Comparison of ENCODE assay signal across 16 cellular contexts in the genomic region with DNA sequence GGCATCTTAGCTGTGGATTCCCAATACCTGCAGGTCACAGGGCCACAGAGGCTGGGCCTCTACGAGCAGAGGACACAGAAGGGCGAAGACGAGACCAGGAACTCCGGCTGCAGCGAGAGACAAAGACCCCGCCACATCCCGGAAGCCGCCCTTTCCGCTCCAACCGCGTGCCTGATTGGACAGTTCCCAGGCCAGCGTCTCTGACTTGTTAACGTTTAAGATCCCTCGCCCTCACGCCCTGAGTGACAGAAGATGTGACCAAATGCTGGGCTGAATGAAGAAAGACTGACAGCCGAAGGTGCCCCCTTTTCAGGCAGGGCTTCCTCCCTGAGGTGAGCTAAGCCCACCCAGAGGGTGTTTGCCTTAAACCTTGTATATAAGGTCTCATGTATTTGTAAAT. TPM values are rescaled to one million over a fixed set of nuclear protein-coding genes. Genes with fewer than 3 reads are reported as not detected.
DNase-seq lines count a peak whose midpoint lies in the region; ATAC-seq, FAIRE-seq and TF ChIP-seq lines count a peak whose summit lies in the region.
"Had no signal": no experiment of that assay in that cellular context is flagged by ENCODE, and none has a peak within 500 bp of the region (broad histone marks: within the 10 kb centered on the region; RNA-seq: fewer than 3 reads in every experiment).

A gene (minus strand): TSS at position 127 of the 400 bp plus-strand sequence. CDS start 122 bp downstream, at position 5.

- TF ChIP-seq CTCF in kidney (IDR thresholded peaks at IDR 0.05; ENCODE audit: borderline replicate concordance, extremely low read depth, insufficient read depth) (no peak), Calu3 (IDR thresholded peaks at IDR 0.05; ENCODE audit: unreplicated experiment) (no peak)

- H3K9me3 Mint-ChIP-seq in stimulated activated naive B cell treated with anti-CD40 and anti-IgM and Interleukin-4, amounts not matched to agents 10 μg/mL and 1 μg/mL and 100 μg/mL, for 72 hours, result peaks cover 13 to 15% of the 10 kb centered on the region in 2 donors
- peaks cover 3% of the 10 kb centered on the region for H3K9me3 Mint-ChIP-seq in Calu3 (ENCODE audit: low read depth, unreplicated experiment)

- no peak within 1 kb of the TSS for H3K27ac Mint-ChIP-seq in stimulated activated naive B cell treated with anti-CD40 and anti-IgM and Interleukin-4, amounts not matched to agents 10 μg/mL and 1 μg/mL and 100 μg/mL, for 72 hours
- no peak within 1 kb of the TSS for H3K27ac Mint-ChIP-seq in Calu3 (ENCODE audit: unreplicated experiment)
- H3K27ac Mint-ChIP-seq: IgD-negative memory B cell; stimulated activated effector memory CD8-positive, alpha-beta T cell treated with anti-CD3 and anti-CD28 coated beads, Interleukin-12 subunit alpha, Interleukin-12 subunit beta, amount 100 ng/mL, for 72 hours had no signal

- no TSS peak for BruUV-seq in Calu3 (replicated peaks; lab: Mats Ljungman, UMichigan)

- H3K9ac ChIP-seq in HUES6 (ENCODE audit: low read length) (no peak within 1 kb of the TSS), kidney (ENCODE audit: low read length in 2 of 2) (peak within 1 kb of the TSS in 1 of 2 donors; percentile 26)

- H3K27me3 ChIP-seq in HUES6 (ENCODE audit: control insufficient read depth, insufficient read depth, low read length), result no peaks in the 10 kb centered on the region

- H3K9me3 ChIP-seq in HUES6 (ENCODE audit: control insufficient read depth, insufficient read depth, low read depth, low read length) (peaks cover 76% of the 10 kb centered on the region), kidney (ENCODE audit: control insufficient read depth in 1 of 2, low read length in 2 of 2) (peaks cover 0 to 7% of the 10 kb centered on the region in 2 donors)

- CTCF ChIA-PET in Calu3 (lab: Charles Lee), result no interaction called here

- FAIRE-seq in kidney (lab: Jason Lieb, UNC), result no peak
- FAIRE-seq: H1 had no signal

- H3K36me3 ChIP-seq in HUES6 (ENCODE audit: control insufficient read depth, insufficient read depth, low read length) (no peaks in the 10 kb centered on the region), kidney (ENCODE audit: control insufficient read depth in 1 of 2, insufficient read depth in 2 of 2, low read length in 2 of 2) (no peaks in the 10 kb centered on the region)

- DNase-seq in astrocyte of the hippocampus (ENCODE audit: low read depth, low spot score) (peak; percentile 6), kidney (no peak), DMS153 (lab: John Stamatoyannopoulos, UW) (no peak), GM19240 (ENCODE audit: insufficient read length, low spot score) (no peak), activated T-cell treated with anti-CD3 and anti-CD28 coated beads for 4 hours (no peak), Calu3 (no peak)
- DNase-seq in stimulated activated naive B cell treated with anti-CD40 and anti-IgM and Interleukin-4, amounts not matched to agents 10 μg/mL and 1 μg/mL and 100 μg/mL, for 72 hours, result peak; percentile 9
- DNase-seq: amniotic stem cell, NCI-H1694 treated with DMSO at 0.1 percent for 48 hours, T-helper 9 cell had no signal

- peaks cover 3 to 8% of the 10 kb centered on the region in 2 donors for H3K4me1 Mint-ChIP-seq in stimulated activated naive B cell treated with anti-CD40 and anti-IgM and Interleukin-4, amounts not matched to agents 10 μg/mL and 1 μg/mL and 100 μg/mL, for 72 hours
- no peaks in the 10 kb centered on the region for H3K4me1 Mint-ChIP-seq in Calu3 (ENCODE audit: low read depth, unreplicated experiment)
- H3K4me1 Mint-ChIP-seq: IgD-negative memory B cell; stimulated activated effector memory CD8-positive, alpha-beta T cell treated with anti-CD3 and anti-CD28 coated beads, Interleukin-12 subunit alpha, Interleukin-12 subunit beta, amount 100 ng/mL, for 72 hours had no signal

- peak within 1 kb of the TSS; percentile 19 to 78 for H3K4me3 Mint-ChIP-seq in stimulated activated naive B cell treated with anti-CD40 and anti-IgM and Interleukin-4, amounts not matched to agents 10 μg/mL and 1 μg/mL and 100 μg/mL, for 72 hours
- no peak within 1 kb of the TSS for H3K4me3 Mint-ChIP-seq in Calu3 (ENCODE audit: low read depth, unreplicated experiment)
- H3K4me3 Mint-ChIP-seq: stimulated activated effector memory CD8-positive, alpha-beta T cell treated with anti-CD3 and anti-CD28 coated beads, Interleukin-12 subunit alpha, Interleukin-12 subunit beta, amount 100 ng/mL, for 72 hours had no signal

- H3K36me3 Mint-ChIP-seq in stimulated activated naive B cell treated with anti-CD40 and anti-IgM and Interleukin-4, amounts not matched to agents 10 μg/mL and 1 μg/mL and 100 μg/mL, for 72 hours, result no peaks in the 10 kb centered on the region
- H3K36me3 Mint-ChIP-seq in Calu3 (ENCODE audit: insufficient read depth, unreplicated experiment), result no peaks in the 10 kb centered on the region
- H3K36me3 Mint-ChIP-seq: stimulated activated effector memory CD8-positive, alpha-beta T cell treated with anti-CD3 and anti-CD28 coated beads, Interleukin-12 subunit alpha, Interleukin-12 subunit beta, amount 100 ng/mL, for 72 hours had no signal

- H3K27me3 Mint-ChIP-seq in stimulated activated naive B cell treated with anti-CD40 and anti-IgM and Interleukin-4, amounts not matched to agents 10 μg/mL and 1 μg/mL and 100 μg/mL, for 72 hours, result no peaks in the 10 kb centered on the region
- no peaks in the 10 kb centered on the region for H3K27me3 Mint-ChIP-seq in Calu3 (ENCODE audit: unreplicated experiment)
- H3K27me3 Mint-ChIP-seq: IgD-negative memory B cell had no signal

- peak in 1 of 2 donors; percentile 73 for ATAC-seq in stimulated activated naive B cell treated with anti-CD40 and anti-IgM and Interleukin-4, amounts not matched to agents 10 μg/mL and 1 μg/mL and 100 μg/mL, for 72 hours (replicated peaks)
- ATAC-seq: stimulated activated effector memory CD8-positive, alpha-beta T cell treated with anti-CD3 and anti-CD28 coated beads, Interleukin-12 subunit alpha, Interleukin-12 subunit beta, amount 100 ng/mL, for 72 hours had no signal

- no peak within 1 kb of the TSS for H3K27ac ChIP-seq in HUES6 (ENCODE audit: low read depth, low read length)
- H3K27ac ChIP-seq in kidney (ENCODE audit: low read depth in 2 of 2, low read length in 2 of 2), result peak within 1 kb of the TSS in 1 of 2 donors; percentile 22

- intact Hi-C loops in kidney (cut with DNase I) (no loop called here), Calu3 (cut with micrococcal nuclease; ENCODE audit: unreplicated experiment) (no loop called here)

- H3K4me3 ChIP-seq in HUES6 (ENCODE audit: low read depth, low read length), result peak within 1 kb of the TSS; percentile 40; the same call in 1 of the 2 replicates
- H3K4me3 ChIP-seq in kidney (ENCODE audit: low read length in 2 of 2), result peak within 1 kb of the TSS; percentile 56 to 63

- H3K4me1 ChIP-seq in HUES6 (ENCODE audit: control insufficient read depth, insufficient read depth, low read length) (no peaks in the 10 kb centered on the region), kidney (ENCODE audit: control insufficient read depth in 1 of 2, insufficient read depth in 1 of 2, low read depth in 1 of 2, low read length in 2 of 2) (no peaks in the 10 kb centered on the region)

RNA-seq across cellular contexts. Expression of the gene that starts here (rescaled TPM):
- total RNA-seq in kidney, result 1.2 TPM
- polyA plus RNA-seq in kidney (ENCODE audit: insufficient read depth, low read depth, low replicate concordance), result 1.2 TPM
- not detected in 2 replicates for total RNA-seq in Calu3 (2022)
- total RNA-seq: H1, OCI-LY7 had no signal
- polyA plus RNA-seq: H1, IgD-negative memory B cell, neural cell had no signal

Comparison
In these comparisons a context has a peak if more than half of its experiments do, and no peak if none do; other contexts are left out.
1. DNase-seq: peak in astrocyte of the hippocampus (single experiment) and stimulated activated naive B cell treated with anti-CD40 and anti-IgM and Interleukin-4, amounts not matched to agents 10 μg/mL and 1 μg/mL and 100 μg/mL, for 72 hours (single experiment); none in kidney (single experiment), DMS153 (single experiment), GM19240 (single experiment), activated T-cell treated with anti-CD3 and anti-CD28 coated beads for 4 hours (single experiment) and Calu3 (single experiment).